Comparison of ENCODE assay signal across 18 cellular contexts in genomic region chr5:157335534-157336422, GRCh38.
DNase-seq lines count a peak whose midpoint lies in the region; TF ChIP-seq lines count a peak whose summit lies in the region.
"Had no signal": no experiment of that assay in that cellular context is flagged by ENCODE, and none has a peak within 500 bp of the region (broad histone marks: within the 10 kb centered on the region; RNA-seq: fewer than 3 reads in every experiment).

No MANE protein-coding gene starts in this region.

- H3K9me3 ChIP-seq in sigmoid colon, result no peaks in the 10 kb centered on the region
- H3K9me3 ChIP-seq: adrenal gland, colonic mucosa, esophagus muscularis mucosa had no signal

- no peak for TF ChIP-seq POLR2A in sigmoid colon (IDR thresholded peaks at IDR 0.05)

- H3K36me3 ChIP-seq in sigmoid colon, result no peaks in the 10 kb centered on the region
- H3K36me3 ChIP-seq: adrenal gland, colonic mucosa had no signal

- H3K27ac ChIP-seq in C4-2B, result peak overlapping the region; percentile 39
- peak overlapping the region in 3 of 4 donors; percentile 69 to 79 (median 77) for H3K27ac ChIP-seq in sigmoid colon
- H3K27ac ChIP-seq: adrenal gland, colonic mucosa, esophagus muscularis mucosa had no signal

- WGBS in sigmoid colon, 2 donors, result 82 to 85% methylated on average over 8 of the region's 8 CpGs

- TF ChIP-seq CTCF in C4-2B (conservative IDR thresholded peaks at IDR 0.05) (no peak), fibroblast of mammary gland (conservative IDR thresholded peaks at IDR 0.05; ENCODE audit: control insufficient read depth, insufficient read depth, low read depth, low read length) (no peak), sigmoid colon (IDR thresholded peaks at IDR 0.05) (no peak)

- no peak overlapping the region for H3K4me3 ChIP-seq in fibroblast of mammary gland (ENCODE audit: control insufficient read depth, low read depth, low read length)
- no peak overlapping the region for H3K4me3 ChIP-seq in sigmoid colon
- H3K4me3 ChIP-seq: adrenal gland, colonic mucosa, esophagus muscularis mucosa had no signal

- DNase-seq in M059J (ENCODE audit: low read depth), result peak; percentile 71
- peak; percentile 53 for DNase-seq in fibroblast of mammary gland (ENCODE audit: low read depth)
- no peak for DNase-seq in sigmoid colon
- no peak for DNase-seq in activated CD4-positive, alpha-beta T cell treated with anti-CD3 and anti-CD28 coated beads, Interleukin-2, amount 50 U/mL, for 1 hour
- no peak for DNase-seq in foreskin melanocyte
- no peak for DNase-seq in NCI-H1048 (lab: John Stamatoyannopoulos, UW)
- DNase-seq in Kasumi-1 (lab: John Stamatoyannopoulos, UW), result no peak
- DNase-seq: activated CD8-positive, alpha-beta memory T cell treated with anti-CD3 and anti-CD28 coated beads, Interleukin-2, amount 50 U/mL, for 4 hours; adrenal gland; CD4-positive, CD25-positive, alpha-beta regulatory T cell; colonic mucosa; DND-41; NCI-H1105 treated with DMSO at 0.1 percent for 48 hours; NCI-H345; occipital lobe; SW 1271 had no signal

- intact Hi-C loops in sigmoid colon (cut with DNase I), result no loop called here

- no peaks in the 10 kb centered on the region for H3K27me3 ChIP-seq in sigmoid colon
- H3K27me3 ChIP-seq: adrenal gland, colonic mucosa, esophagus muscularis mucosa had no signal

- TF ChIP-seq EP300 in sigmoid colon (IDR thresholded peaks at IDR 0.05), result peak in 1 of 4 donors; percentile 35

- H3K4me1 ChIP-seq in sigmoid colon, result peaks cover 0 to 28% (median 17%) of the 10 kb centered on the region in 4 donors
- H3K4me1 ChIP-seq: adrenal gland, colonic mucosa had no signal

Comparison
In these comparisons a context has a peak if more than half of its experiments do, and no peak if none do; other contexts are left out.
1. DNase-seq: peak in M059J (single experiment) and fibroblast of mammary gland (single experiment); none in sigmoid colon (single experiment), activated CD4-positive, alpha-beta T cell treated with anti-CD3 and anti-CD28 coated beads, Interleukin-2, amount 50 U/mL, for 1 hour (single experiment), foreskin melanocyte (single experiment), NCI-H1048 (single experiment) and Kasumi-1 (0 of 2).